24 cellular contexts compared by ENCODE assay signal in the genomic region with DNA sequence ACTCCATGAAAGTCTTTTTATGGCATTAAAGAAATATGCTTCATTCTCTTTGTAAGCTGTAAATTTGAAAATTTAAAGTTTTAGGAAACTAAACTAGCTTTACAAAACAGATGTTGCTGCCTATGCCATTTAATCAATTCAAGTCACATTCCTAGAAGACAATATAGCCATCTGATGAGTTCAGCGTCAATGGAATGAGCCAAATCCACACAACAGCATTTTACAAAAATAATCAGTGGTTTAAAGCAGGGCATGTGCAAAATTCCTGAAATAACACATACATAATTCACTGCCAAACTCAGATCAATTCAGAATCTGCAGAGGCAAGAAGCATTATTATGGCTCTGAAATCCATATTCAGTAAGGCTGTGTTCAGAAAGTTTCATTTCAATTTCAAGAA.
A peak's percentile ranks its signal among the peaks of the same experiment; 100 is the strongest.
DNase-seq lines count a peak whose midpoint lies in the region; ATAC-seq, FAIRE-seq and TF ChIP-seq lines count a peak whose summit lies in the region.
"Had no signal": no experiment of that assay in that cellular context is flagged by ENCODE, and none has a peak within 500 bp of the region (broad histone marks: within the 10 kb centered on the region; RNA-seq: fewer than 3 reads in every experiment).

No MANE protein-coding gene starts in this region.

- no peaks in the 10 kb centered on the region for H3K27me3 ChIP-seq in A673 (replicated peaks; ENCODE audit: insufficient read depth, low read depth, low read length, poor library complexity)
- no peaks in the 10 kb centered on the region for H3K27me3 ChIP-seq in layer of hippocampus (ENCODE audit: control insufficient read depth, insufficient read depth, low read length)
- no peaks in the 10 kb centered on the region for H3K27me3 ChIP-seq in tibial artery
- H3K27me3 ChIP-seq: esophagus squamous epithelium had no signal

- no peaks in the 10 kb centered on the region for H3K9me3 ChIP-seq in A673 (ENCODE audit: low read depth, low read length, poor library complexity, severe bottlenecking)
- no peaks in the 10 kb centered on the region for H3K9me3 ChIP-seq in tibial artery
- H3K9me3 ChIP-seq: esophagus squamous epithelium had no signal

- TF ChIP-seq POLR2A in H54 (IDR thresholded peaks at IDR 0.05; ENCODE audit: low read depth, low read length) = no peak

- peaks cover 72% of the 10 kb centered on the region for H3K4me1 Mint-ChIP-seq in stimulated activated naive CD8-positive, alpha-beta T cell treated with anti-CD3 and anti-CD28 coated beads, Interleukin-15, amount 100 ng/mL, for 72 hours

- intact Hi-C loops in A673 (cut with micrococcal nuclease; ENCODE audit: unreplicated experiment) = no loop called here
- intact Hi-C loops in tibial artery (cut with DNase I; ENCODE audit: low total_unique reads) = no loop called here

- no peaks in the 10 kb centered on the region for H3K27me3 Mint-ChIP-seq in stimulated activated naive CD8-positive, alpha-beta T cell treated with anti-CD3 and anti-CD28 coated beads, Interleukin-15, amount 100 ng/mL, for 72 hours
- H3K27me3 Mint-ChIP-seq: activated naive CD8-positive, alpha-beta T cell treated with anti-CD3 and anti-CD28 coated beads, Interleukin-2, amount 50 U/mL, for 24 hours; CD4-positive, alpha-beta T cell; progenitor cell of endocrine pancreas; stimulated activated naive CD8-positive, alpha-beta T cell treated with anti-CD3 and anti-CD28 coated beads, Interleukin-15, Interleukin-2, amounts not matched to agents 100 ng/mL and 50 ng/mL, for 24 hours; T-cell had no signal

- H3K27ac Mint-ChIP-seq in stimulated activated naive CD8-positive, alpha-beta T cell treated with anti-CD3 and anti-CD28 coated beads, Interleukin-15, amount 100 ng/mL, for 72 hours = no peak overlapping the region
- H3K27ac Mint-ChIP-seq: activated naive CD8-positive, alpha-beta T cell treated with anti-CD3 and anti-CD28 coated beads, Interleukin-2, amount 50 U/mL, for 24 hours; CD4-positive, alpha-beta T cell; stimulated activated naive CD8-positive, alpha-beta T cell treated with anti-CD3 and anti-CD28 coated beads, Interleukin-15, Interleukin-2, amounts not matched to agents 100 ng/mL and 50 ng/mL, for 24 hours; T-cell had no signal

- no peak for TF ChIP-seq CTCF in A673 (conservative IDR thresholded peaks at IDR 0.05; ENCODE audit: low read depth, low read length)
- no peak for TF ChIP-seq CTCF in tibial artery (IDR thresholded peaks at IDR 0.05)

- peak; percentile 20 for FAIRE-seq in H54 (lab: Jason Lieb, UNC)
- no peak for FAIRE-seq in RCC 7860 (lab: Jason Lieb, UNC)

- no TSS peak for BruUV-seq in A673 (replicated peaks; lab: Mats Ljungman, UMichigan)

- H3K4me3 ChIP-seq in A673 (ENCODE audit: low read depth, low read length, poor library complexity, severe bottlenecking) (no peak overlapping the region), tibial artery (no peak overlapping the region)
- H3K4me3 ChIP-seq: esophagus squamous epithelium, skin epidermis had no signal

- POLR2A ChIA-PET in A673 (lab: Charles Lee; ENCODE audit: low non-redundant PET) = interaction anchor here (0.6 kb wide), 1 partner anchor 28 kb away, joined by 4 read pairs; no protein-coding TSS in a partner anchor

- H3K36me3 ChIP-seq in A673 (ENCODE audit: insufficient read depth, low read length, poor library complexity, severe bottlenecking) = no peaks in the 10 kb centered on the region
- H3K36me3 ChIP-seq in tibial artery = no peaks in the 10 kb centered on the region

- H3K27ac ChIP-seq in A673 (ENCODE audit: low read depth, low read length, poor library complexity, severe bottlenecking) (peak overlapping the region; percentile 29), layer of hippocampus (ENCODE audit: low read depth, low read length) (peak overlapping the region; percentile 16), tibial artery (peak overlapping the region in 1 of 2 donors; percentile 6)
- H3K27ac ChIP-seq: esophagus squamous epithelium, RWPE1 had no signal

- no peaks in the 10 kb centered on the region for H3K9me3 Mint-ChIP-seq in stimulated activated naive CD8-positive, alpha-beta T cell treated with anti-CD3 and anti-CD28 coated beads, Interleukin-15, amount 100 ng/mL, for 72 hours
- H3K9me3 Mint-ChIP-seq: activated naive CD8-positive, alpha-beta T cell treated with anti-CD3 and anti-CD28 coated beads, Interleukin-2, amount 50 U/mL, for 24 hours; CD4-positive, alpha-beta T cell; nephron; stimulated activated naive CD8-positive, alpha-beta T cell treated with anti-CD3 and anti-CD28 coated beads, Interleukin-15, Interleukin-2, amounts not matched to agents 100 ng/mL and 50 ng/mL, for 24 hours; T-cell had no signal

- no peak overlapping the region for H3K4me3 Mint-ChIP-seq in stimulated activated naive CD8-positive, alpha-beta T cell treated with anti-CD3 and anti-CD28 coated beads, Interleukin-15, amount 100 ng/mL, for 72 hours
- H3K4me3 Mint-ChIP-seq: activated naive CD8-positive, alpha-beta T cell treated with anti-CD3 and anti-CD28 coated beads, Interleukin-2, amount 50 U/mL, for 24 hours; CD4-positive, alpha-beta T cell; nephron; stimulated activated naive CD8-positive, alpha-beta T cell treated with anti-CD3 and anti-CD28 coated beads, Interleukin-15, Interleukin-2, amounts not matched to agents 100 ng/mL and 50 ng/mL, for 24 hours; T-cell had no signal

- H3K4me1 ChIP-seq in A673 (ENCODE audit: insufficient read depth, low read length, poor library complexity, severe bottlenecking) (peaks cover 52% of the 10 kb centered on the region), tibial artery (peaks cover 0 to 79% (median 39%) of the 10 kb centered on the region in 4 donors)

- no peak for ATAC-seq in stimulated activated naive CD8-positive, alpha-beta T cell treated with anti-CD3 and anti-CD28 coated beads, Interleukin-15, amount 100 ng/mL, for 72 hours
- ATAC-seq: activated naive CD8-positive, alpha-beta T cell treated with anti-CD3 and anti-CD28 coated beads, Interleukin-2, amount 50 U/mL, for 24 hours had no signal

- CTCF ChIA-PET in A673 (lab: Charles Lee) = no interaction called here

- DNase-seq in A673 (ENCODE audit: low spot score) (no peak), H54 (ENCODE audit: insufficient read length, low spot score) (no peak), astrocyte of the hippocampus (ENCODE audit: low read depth, low spot score) (peak; percentile 40), cerebellum (ENCODE audit: low spot score) (no peak), RCC 7860 (ENCODE audit: low spot score) (no peak), tibial artery (no peak)
- no peak for DNase-seq in stimulated activated naive CD8-positive, alpha-beta T cell treated with anti-CD3 and anti-CD28 coated beads, Interleukin-15, amount 100 ng/mL, for 72 hours
- DNase-seq: activated CD4-positive, alpha-beta T cell treated with anti-CD3 and anti-CD28 coated beads for 48 hours; activated naive CD8-positive, alpha-beta T cell treated with anti-CD3 and anti-CD28 coated beads, Interleukin-2, amount 50 U/mL, for 24 hours; CD4-positive, alpha-beta T cell; central memory CD4-positive, alpha-beta T cell; DMS153; effector memory CD4-positive, alpha-beta T cell; esophagus squamous epithelium; NCI-H1092 treated with DMSO at 0.1 percent for 48 hours; NCI-H2081; stimulated activated CD4-positive, alpha-beta T cell treated with anti-CD3 and anti-CD28 coated beads, Interleukin-2, amount 100 ng/mL, for 48 hours; T-cell had no signal
